Comparison of ENCODE assay signal across 9 cellular contexts in the genomic region with DNA sequence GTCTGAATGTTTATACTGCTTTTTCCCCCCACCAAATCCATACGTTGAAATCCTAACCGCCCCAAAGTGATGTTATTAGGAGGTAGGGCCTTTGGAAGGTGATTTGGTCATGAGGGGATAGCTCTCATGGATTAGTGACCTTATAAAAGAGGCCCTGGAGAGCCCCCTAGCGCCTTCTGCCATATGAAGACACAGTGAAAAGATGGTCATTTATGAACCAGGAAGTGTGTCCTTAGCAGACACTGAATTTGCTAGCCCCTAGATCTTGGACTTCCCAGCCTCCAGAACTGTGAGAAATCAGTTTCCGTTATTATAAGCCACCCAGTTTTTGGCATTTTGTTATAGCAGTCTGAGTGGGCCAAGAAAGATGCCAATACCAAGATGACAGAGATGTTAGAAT. TPM values are rescaled to one million over a fixed set of nuclear protein-coding genes. Genes with fewer than 3 reads are reported as not detected.
DNase-seq lines count a peak whose midpoint lies in the region; ATAC-seq and TF ChIP-seq lines count a peak whose summit lies in the region.
"Had no signal": no experiment of that assay in that cellular context is flagged by ENCODE, and none has a peak within 500 bp of the region (broad histone marks: within the 10 kb centered on the region; RNA-seq: fewer than 3 reads in every experiment).

No MANE protein-coding gene starts in this region.

- no peaks in the 10 kb centered on the region for H3K9me3 ChIP-seq in colonic mucosa
- no peaks in the 10 kb centered on the region for H3K9me3 ChIP-seq in stomach

- H3K27ac ChIP-seq in colonic mucosa = no peak overlapping the region
- H3K27ac ChIP-seq in stomach = no peak overlapping the region

- H3K9me3 Mint-ChIP-seq in nephron progenitor cell = peaks cover 7% of the 10 kb centered on the region

- H3K27me3 Mint-ChIP-seq in nephron progenitor cell (ENCODE audit: low read depth, poor library complexity) = peaks cover 8% of the 10 kb centered on the region

- no peak overlapping the region for H3K9ac ChIP-seq in colonic mucosa (ENCODE audit: low read depth in 2 of 2, low read length in 2 of 2)

- no peaks in the 10 kb centered on the region for H3K36me3 Mint-ChIP-seq in nephron progenitor cell (ENCODE audit: low read depth)

- no peak for TF ChIP-seq POLR2A in stomach (IDR thresholded peaks at IDR 0.05)

- DNase-seq in ELR (ENCODE audit: low read depth) (peak; percentile 78), SW480 (ENCODE audit: low spot score) (peak; percentile 9), iris pigment epithelial cell (ENCODE audit: low read depth) (peak; percentile 49), nephron progenitor cell (no peak), colonic mucosa (no peak), stomach (no peak)
- DNase-seq in effector CD8-positive, alpha-beta T cell (lab: John Stamatoyannopoulos, UW) = no peak
- DNase-seq: activated CD4-positive, CD25-positive, alpha-beta regulatory T cell treated with anti-CD3 and anti-CD28 coated beads, Interleukin-2, amount 50 U/mL, for 72 hours had no signal

- H3K27me3 ChIP-seq in colonic mucosa (no peaks in the 10 kb centered on the region), stomach (no peaks in the 10 kb centered on the region)

- H3K27ac Mint-ChIP-seq in nephron progenitor cell = no peak overlapping the region

- intact Hi-C loops in colonic mucosa (cut with DNase I) = no loop called here
- intact Hi-C loops in stomach (cut with DNase I; ENCODE audit: low total_unique reads) = no loop called here

- H3K4me3 ChIP-seq in colonic mucosa (no peak overlapping the region), stomach (no peak overlapping the region)

- no peaks in the 10 kb centered on the region for H3K36me3 ChIP-seq in colonic mucosa
- no peaks in the 10 kb centered on the region for H3K36me3 ChIP-seq in stomach

- H3K4me1 ChIP-seq in colonic mucosa (no peaks in the 10 kb centered on the region), stomach (no peaks in the 10 kb centered on the region)

- ATAC-seq in HG02852 (IDR thresholded peaks at IDR 0.05; ENCODE audit: unreplicated experiment) = peak; percentile 61

- no peak overlapping the region for H3K4me3 Mint-ChIP-seq in nephron progenitor cell

- WGBS in stomach, 5 donors = 51 to 68% (median 60%) methylated on average over 4 of the region's 4 CpGs

- no peak for TF ChIP-seq EP300 in stomach (IDR thresholded peaks at IDR 0.05)

- H3K4me1 Mint-ChIP-seq in nephron progenitor cell = no peaks in the 10 kb centered on the region

- TF ChIP-seq CTCF in nephron progenitor cell (IDR thresholded peaks at IDR 0.05) (no peak), colonic mucosa (IDR thresholded peaks at IDR 0.05) (no peak), stomach (IDR thresholded peaks at IDR 0.05) (no peak)

RNA-seq across cellular contexts. Expression of a gene that starts 7.2 kb away (rescaled TPM):
- 10 to 100 TPM; 48.0 to 69.0 TPM for total RNA-seq in colonic mucosa
- total RNA-seq in stomach = 10 to 100 TPM; 11.0 to 63.5 (median 41.9) TPM
- polyA plus RNA-seq in stomach = 10 to 100 TPM; 18.1 to 20.2 (median 18.6) TPM

RNA-seq across cellular contexts. Expression of a gene that starts 11.5 kb away (rescaled TPM):
- total RNA-seq in colonic mucosa (10 to 100 TPM; 32.9 to 57.7 TPM), stomach (10 to 100 TPM; 13.6 to 58.0 (median 25.7) TPM)
- 10 to 100 TPM; 30.4 to 53.0 (median 42.0) TPM for polyA plus RNA-seq in stomach

Comparison
In these comparisons a context has a peak if more than half of its experiments do, and no peak if none do; other contexts are left out.
1. DNase-seq: peak in ELR (single experiment), SW480 (single experiment) and iris pigment epithelial cell (single experiment); none in nephron progenitor cell (single experiment), colonic mucosa (single experiment), stomach (single experiment) and effector CD8-positive, alpha-beta T cell (single experiment).